In the genomic region with DNA sequence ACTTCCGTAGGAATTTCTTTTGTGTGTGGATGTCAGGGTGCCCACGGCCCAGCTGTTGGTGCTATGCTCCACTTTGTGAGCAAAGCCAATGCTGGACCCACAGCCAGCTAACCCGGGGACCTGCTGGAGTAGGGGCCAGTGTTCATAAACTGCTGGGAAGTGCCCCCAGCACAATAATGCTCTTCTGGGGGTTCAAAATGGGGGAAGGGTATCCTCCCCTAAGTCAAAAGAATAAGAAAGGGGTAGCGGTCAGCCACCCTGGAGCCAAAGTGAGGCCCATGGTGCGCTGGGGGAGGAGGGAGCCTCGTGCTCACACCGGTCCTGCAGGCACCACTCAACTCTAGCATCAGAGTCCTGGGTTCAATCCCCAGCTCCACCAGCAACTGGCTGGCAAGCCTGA, we compare ENCODE assay signal across 28 cellular contexts.
"Had no signal": no experiment of that assay in that cellular context is flagged by ENCODE, and none has a peak within 500 bp of the region (broad histone marks: within the 10 kb centered on the region; RNA-seq: fewer than 3 reads in every experiment).

No MANE protein-coding gene starts in this region.

- H3K9me3 Mint-ChIP-seq: activated CD4-positive, alpha-beta memory T cell treated with anti-CD3 and anti-CD28 coated beads for 36 hours; activated naive CD4-positive, alpha-beta T cell treated with anti-CD3 and anti-CD28 coated beads, Interleukin-2, amount 10 ng/mL, durations not matched to agents 7 days and 5 days; activated naive CD8-positive, alpha-beta T cell treated with anti-CD3 and anti-CD28 coated beads for 36 hours; activated T-helper 2 cell treated with anti-CD3 and anti-CD28 coated beads, Interferon-gamma antibody, Interleukin-2, Interleukin-4, amounts not matched to agents 10 μg/mL and 5 μg/mL and 100 μg/mL, durations not matched to agents 14 hours and 24 hours and 36 hours; central memory CD8-positive, alpha-beta T cell had no signal

- H3K27me3 Mint-ChIP-seq: activated CD4-positive, alpha-beta memory T cell treated with anti-CD3 and anti-CD28 coated beads for 36 hours; activated naive CD8-positive, alpha-beta T cell treated with anti-CD3 and anti-CD28 coated beads for 36 hours; central memory CD8-positive, alpha-beta T cell had no signal

- H3K27me3 ChIP-seq: breast epithelium, SJSA1 had no signal

- H3K4me1 ChIP-seq: breast epithelium, SJSA1 had no signal

- H3K27ac ChIP-seq: breast epithelium, SJSA1 had no signal

- DNase-seq: activated CD4-positive, alpha-beta memory T cell treated with anti-CD3 and anti-CD28 coated beads for 36 hours; activated CD4-positive, alpha-beta T cell treated with anti-CD3 and anti-CD28 coated beads, Interleukin-2, amount 10 ng/mL, durations not matched to agents 24 days and 14 days; activated CD4-positive, CD25-positive, alpha-beta regulatory T cell treated with anti-CD3 and anti-CD28 coated beads, Interleukin-2, amount 50 U/mL, for 72 hours; activated CD8-positive, alpha-beta memory T cell treated with anti-CD3 and anti-CD28 coated beads for 24 hours; activated gamma-delta T cell treated with Interleukin-2 at 50 U/mL for 16 hours; activated naive CD4-positive, alpha-beta T cell treated with anti-CD3 and anti-CD28 coated beads, Interleukin-2, amount 10 ng/mL, durations not matched to agents 7 days and 5 days; activated naive CD8-positive, alpha-beta T cell treated with anti-CD3 and anti-CD28 coated beads for 36 hours; activated T-cell treated with anti-CD3 and anti-CD28 coated beads, Interleukin-2, amount 50 U/mL, for 48 hours; aorta; IMR-90; Kasumi-1; KBM-7; NCI-H1048; NCI-H1930; NCI-H2107; NCI-H2171 treated with DMSO at 0.1 percent for 48 hours; NCI-H226; NCI-H510A; NCI-H526 treated with DMSO at 0.1 percent for 48 hours; NCI-H82; RPMI8226; SHP77; SW 1271 had no signal

- H3K27ac Mint-ChIP-seq: activated CD4-positive, alpha-beta memory T cell treated with anti-CD3 and anti-CD28 coated beads for 36 hours; activated CD4-positive, alpha-beta T cell treated with anti-CD3 and anti-CD28 coated beads, Interleukin-2, amount 10 ng/mL, durations not matched to agents 24 days and 14 days; activated naive CD4-positive, alpha-beta T cell treated with anti-CD3 and anti-CD28 coated beads, Interleukin-2, amount 10 ng/mL, durations not matched to agents 7 days and 5 days; activated naive CD8-positive, alpha-beta T cell treated with anti-CD3 and anti-CD28 coated beads for 36 hours; activated T-helper 2 cell treated with anti-CD3 and anti-CD28 coated beads, Interferon-gamma antibody, Interleukin-2, Interleukin-4, amounts not matched to agents 10 μg/mL and 5 μg/mL and 100 μg/mL, durations not matched to agents 14 hours and 24 hours and 36 hours had no signal

- H3K4me3 ChIP-seq: breast epithelium, SJSA1 had no signal

- H3K4me3 Mint-ChIP-seq: activated CD4-positive, alpha-beta memory T cell treated with anti-CD3 and anti-CD28 coated beads for 36 hours; activated CD4-positive, alpha-beta T cell treated with anti-CD3 and anti-CD28 coated beads, Interleukin-2, amount 10 ng/mL, durations not matched to agents 24 days and 14 days; activated naive CD4-positive, alpha-beta T cell treated with anti-CD3 and anti-CD28 coated beads, Interleukin-2, amount 10 ng/mL, durations not matched to agents 7 days and 5 days; activated naive CD8-positive, alpha-beta T cell treated with anti-CD3 and anti-CD28 coated beads for 36 hours; central memory CD8-positive, alpha-beta T cell had no signal

- H3K9me3 ChIP-seq: breast epithelium, SJSA1 had no signal

- H3K36me3 ChIP-seq: breast epithelium, SJSA1 had no signal

- H3K36me3 Mint-ChIP-seq: activated CD4-positive, alpha-beta memory T cell treated with anti-CD3 and anti-CD28 coated beads for 36 hours; activated naive CD4-positive, alpha-beta T cell treated with anti-CD3 and anti-CD28 coated beads, Interleukin-2, amount 10 ng/mL, durations not matched to agents 7 days and 5 days; activated naive CD8-positive, alpha-beta T cell treated with anti-CD3 and anti-CD28 coated beads for 36 hours had no signal

- ATAC-seq: Panc1 had no signal
